Comparison of ENCODE assay signal across 23 cellular contexts in genomic region chr9:81150016-81150625, GRCh38.
DNase-seq lines count a peak whose midpoint lies in the region; ATAC-seq and TF ChIP-seq lines count a peak whose summit lies in the region.
"Had no signal": no experiment of that assay in that cellular context is flagged by ENCODE, and none has a peak within 500 bp of the region (broad histone marks: within the 10 kb centered on the region; RNA-seq: fewer than 3 reads in every experiment).

No MANE protein-coding gene starts in this region.

- peak; percentile 2 for DNase-seq in DMS 273 (lab: John Stamatoyannopoulos, UW; ENCODE audit: unreplicated experiment)
- no peak for DNase-seq in DMS 273 treated with DMSO at 0.1 percent for 48 hours (lab: John Stamatoyannopoulos, UW)
- DNase-seq in NCI-H226: peak; percentile 59
- DNase-seq in colonic mucosa: no peak
- no peak for DNase-seq in ACHN
- DNase-seq in epidermal melanocyte (ENCODE audit: insufficient read length, low spot score): no peak
- DNase-seq: activated CD4-positive, CD25-positive, alpha-beta regulatory T cell treated with anti-CD3 and anti-CD28 coated beads, Interleukin-2, amount 50 U/mL, for 72 hours; activated CD8-positive, alpha-beta memory T cell treated with anti-CD3 and anti-CD28 coated beads, Interleukin-2, amount 10 ng/mL, durations not matched to agents 7 days and 5 days; activated gamma-delta T cell treated with Interleukin-2 at 50 U/mL for 16 hours; amygdala; C1 segment of cervical spinal cord; foreskin melanocyte; HCEC 1CT; Karpas-422; left cardiac atrium; midbrain; NCI-H2107; Right ventricle myocardium superior; stimulated activated naive B cell treated with anti-CD40 and anti-IgM and Interleukin-4, amounts not matched to agents 10 μg/mL and 1 μg/mL and 100 μg/mL, for 72 hours; transverse colon had no signal

- no peak overlapping the region for H3K9ac ChIP-seq in colonic mucosa (ENCODE audit: low read depth in 2 of 2, low read length in 2 of 2)

- H3K36me3 ChIP-seq in colonic mucosa: no peaks in the 10 kb centered on the region
- H3K36me3 ChIP-seq: transverse colon had no signal

- peak overlapping the region; percentile 24; the same call in 1 of the 2 replicates for H3K27ac ChIP-seq in VCaP
- no peak overlapping the region for H3K27ac ChIP-seq in colonic mucosa
- H3K27ac ChIP-seq: 22Rv1, transverse colon had no signal

- no peak for ATAC-seq in HG02610 (IDR thresholded peaks at IDR 0.05; ENCODE audit: unreplicated experiment)
- ATAC-seq: activated CD8-positive, alpha-beta memory T cell treated with anti-CD3 and anti-CD28 coated beads, Interleukin-2, amount 10 ng/mL, durations not matched to agents 7 days and 5 days; stimulated activated naive B cell treated with anti-CD40 and anti-IgM and Interleukin-4, amounts not matched to agents 10 μg/mL and 1 μg/mL and 100 μg/mL, for 72 hours had no signal

- no peak overlapping the region for H3K4me3 ChIP-seq in colonic mucosa
- H3K4me3 ChIP-seq: transverse colon had no signal

- in situ Hi-C loops in ACHN (cut with HindIII; ENCODE audit: low pct_ligation_motif_present, low pct_unique_long_range_greater_than_20kb, low sequenced_read_pairs): no loop called here

- no peaks in the 10 kb centered on the region for H3K9me3 ChIP-seq in colonic mucosa
- H3K9me3 ChIP-seq: transverse colon had no signal

- no peaks in the 10 kb centered on the region for H3K4me1 ChIP-seq in colonic mucosa
- H3K4me1 ChIP-seq: transverse colon had no signal

- intact Hi-C loops in colonic mucosa (cut with DNase I): no loop called here

- H3K27me3 ChIP-seq in colonic mucosa: no peaks in the 10 kb centered on the region
- H3K27me3 ChIP-seq: transverse colon had no signal

- no peak for TF ChIP-seq CTCF in VCaP (conservative IDR thresholded peaks at IDR 0.05)
- no peak for TF ChIP-seq CTCF in colonic mucosa (IDR thresholded peaks at IDR 0.05)

Comparison
In these comparisons a context has a peak if more than half of its experiments do, and no peak if none do; other contexts are left out.
1. DNase-seq: peak in DMS 273 (single experiment) and NCI-H226 (single experiment); none in DMS 273 treated with DMSO at 0.1 percent for 48 hours (single experiment), colonic mucosa (single experiment), ACHN (single experiment) and epidermal melanocyte (single experiment).